In genomic region chr14:61498811-61499210, GRCh38 we compare ENCODE assay signal across 11 cellular contexts.
A peak's percentile ranks its signal among the peaks of the same experiment; 100 is the strongest.
DNase-seq lines count a peak whose midpoint lies in the region; ATAC-seq and TF ChIP-seq lines count a peak whose summit lies in the region.
"Had no signal": no experiment of that assay in that cellular context is flagged by ENCODE, and none has a peak within 500 bp of the region (broad histone marks: within the 10 kb centered on the region; RNA-seq: fewer than 3 reads in every experiment).

No MANE protein-coding gene starts in this region.

- H3K27me3 ChIP-seq in CD8-positive, alpha-beta memory T cell (ENCODE audit: insufficient read depth, low read length, poor library complexity, severe bottlenecking), result no peaks in the 10 kb centered on the region
- H3K27me3 ChIP-seq in prostate gland (replicated peaks; ENCODE audit: insufficient read depth), result no peaks in the 10 kb centered on the region

- ATAC-seq in GM21529 (IDR thresholded peaks at IDR 0.05; ENCODE audit: unreplicated experiment) (no peak), GM18517 (IDR thresholded peaks at IDR 0.05; ENCODE audit: unreplicated experiment) (no peak)
- ATAC-seq in stimulated activated naive CD8-positive, alpha-beta T cell treated with anti-CD3 and anti-CD28 coated beads, Interleukin-15, Interleukin-2, amounts not matched to agents 100 U/mL and 50 U/mL, for 24 hours, result no peak

- CTCF ChIA-PET in CD8-positive, alpha-beta memory T cell (lab: Charles Lee), result interaction anchor here (1.0 to 1.5 kb wide), 2 partner anchors 20 to 33 kb away, joined by 3 to 4 read pairs; no protein-coding TSS in a partner anchor

- H3K36me3 ChIP-seq in CD8-positive, alpha-beta memory T cell (ENCODE audit: insufficient read depth, low read length), result peaks cover 11% of the 10 kb centered on the region
- H3K36me3 ChIP-seq in prostate gland, result no peaks in the 10 kb centered on the region

- H3K27ac ChIP-seq in CD8-positive, alpha-beta memory T cell (ENCODE audit: low read depth, low read length), result no peak overlapping the region
- H3K27ac ChIP-seq in epithelial cell of prostate, result peak overlapping the region; percentile 28
- H3K27ac ChIP-seq in prostate gland, result peak overlapping the region; percentile 18 to 47

- H3K36me3 Mint-ChIP-seq in CD8-positive, alpha-beta memory T cell, result peaks cover 0 to 86% (median 15%) of the 10 kb centered on the region in 3 donors

- DNase-seq in CD8-positive, alpha-beta memory T cell, result no peak
- DNase-seq in NCI-H2029 treated with DMSO at 0.1 percent for 48 hours (lab: John Stamatoyannopoulos, UW) (peak; percentile 89), epithelial cell of prostate (ENCODE audit: low read depth, low spot score) (no peak), prostate gland (ENCODE audit: low spot score) (no peak), COR-L47 (lab: John Stamatoyannopoulos, UW) (no peak)
- DNase-seq in stimulated activated naive CD8-positive, alpha-beta T cell treated with anti-CD3 and anti-CD28 coated beads, Interleukin-15, Interleukin-2, amounts not matched to agents 100 U/mL and 50 U/mL, for 24 hours, result no peak
- DNase-seq: GOT3, posterior cingulate gyrus, RPMI8226 had no signal

- no peak overlapping the region for H3K4me3 Mint-ChIP-seq in CD8-positive, alpha-beta memory T cell

- TF ChIP-seq POLR2A in prostate gland (IDR thresholded peaks at IDR 0.05), result no peak

- intact Hi-C loops in prostate gland (cut with DNase I), result no loop called here

- POLR2A ChIA-PET in CD8-positive, alpha-beta memory T cell (lab: Charles Lee), result no interaction called here

- TF ChIP-seq CTCF in prostate gland (IDR thresholded peaks at IDR 0.05), result no peak

- no peaks in the 10 kb centered on the region for H3K27me3 Mint-ChIP-seq in CD8-positive, alpha-beta memory T cell

- H3K9me3 ChIP-seq in CD8-positive, alpha-beta memory T cell (ENCODE audit: low read length), result no peaks in the 10 kb centered on the region
- no peaks in the 10 kb centered on the region for H3K9me3 ChIP-seq in prostate gland

- WGBS in prostate gland, result 20% methylated on average over 6 of the region's 6 CpGs

- peaks cover 57 to 84% (median 80%) of the 10 kb centered on the region in 3 donors for H3K4me1 Mint-ChIP-seq in CD8-positive, alpha-beta memory T cell

- peak overlapping the region in 5 of 8 donors; percentile 43 to 89 (median 81) for H3K27ac Mint-ChIP-seq in CD8-positive, alpha-beta memory T cell

- no peaks in the 10 kb centered on the region for H3K9me3 Mint-ChIP-seq in CD8-positive, alpha-beta memory T cell

- no peak overlapping the region for H3K4me3 ChIP-seq in CD8-positive, alpha-beta memory T cell (ENCODE audit: low read length)
- no peak overlapping the region for H3K4me3 ChIP-seq in prostate gland

- peaks cover 57% of the 10 kb centered on the region for H3K4me1 ChIP-seq in CD8-positive, alpha-beta memory T cell (ENCODE audit: insufficient read depth, low read length)
- peaks cover 5% of the 10 kb centered on the region for H3K4me1 ChIP-seq in prostate gland (replicated peaks)
